Comparison of ENCODE assay signal across 9 cellular contexts in the genomic region with DNA sequence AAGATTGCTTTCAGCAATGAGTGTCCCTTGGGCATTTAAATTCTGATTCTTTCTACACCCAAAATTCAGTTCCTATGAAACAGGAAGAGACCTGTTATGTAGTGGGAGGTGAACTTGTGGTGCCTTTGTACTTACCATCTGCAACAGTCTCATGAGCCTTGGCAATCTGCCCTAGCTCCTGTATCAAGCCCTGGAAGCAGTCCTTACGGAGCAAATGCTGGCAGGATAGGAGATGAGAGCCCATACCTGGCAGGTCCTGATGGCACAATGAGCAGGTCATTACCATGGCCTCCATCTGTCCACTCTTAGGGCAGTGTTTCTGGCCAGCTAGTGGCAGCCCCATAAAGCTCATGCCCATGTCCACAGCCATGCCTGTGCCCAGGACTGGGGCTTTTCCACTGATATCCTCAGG. TPM values are rescaled to one million over a fixed set of nuclear protein-coding genes. Genes with fewer than 3 reads are reported as not detected.
DNase-seq lines count a peak whose midpoint lies in the region; ATAC-seq lines count a peak whose summit lies in the region.
"Had no signal": no experiment of that assay in that cellular context is flagged by ENCODE, and none has a peak within 500 bp of the region (broad histone marks: within the 10 kb centered on the region; RNA-seq: fewer than 3 reads in every experiment).

No MANE protein-coding gene starts in this region.

- no peak for DNase-seq in SK-N-MC (ENCODE audit: low read depth, low spot score)
- peak; percentile 58 for DNase-seq in left cardiac atrium
- no peak for DNase-seq in NCI-H82 treated with DMSO at 0.1 percent for 48 hours (lab: John Stamatoyannopoulos, UW; ENCODE audit: unreplicated experiment)
- no peak for DNase-seq in retina
- no peak for DNase-seq in epidermal melanocyte (ENCODE audit: insufficient read length, low spot score)
- DNase-seq: NCI-H82 had no signal

- H3K9me3 ChIP-seq in HUES48 (ENCODE audit: control insufficient read depth, insufficient read depth, low read length) (no peaks in the 10 kb centered on the region), SK-N-MC (ENCODE audit: low read depth, low read length) (no peaks in the 10 kb centered on the region), skeletal muscle satellite cell (replicated peaks; ENCODE audit: low read length) (no peaks in the 10 kb centered on the region)

- H3K36me3 ChIP-seq in HUES48 (ENCODE audit: control insufficient read depth, insufficient read depth, low read length) (no peaks in the 10 kb centered on the region), SK-N-MC (ENCODE audit: insufficient read depth, low read length) (0 out of 2 replicates have a peak, but pooled peaks cover 5% of the 10 kb centered on the region), skeletal muscle satellite cell (ENCODE audit: insufficient read depth, low read length) (no peaks in the 10 kb centered on the region)

- H3K4me1 ChIP-seq in HUES48 (ENCODE audit: control insufficient read depth, insufficient read depth, low read length) (peaks cover 31% of the 10 kb centered on the region), skeletal muscle satellite cell (ENCODE audit: control insufficient read depth, insufficient read depth, low read length) (peaks cover 23% of the 10 kb centered on the region)

- peak overlapping the region; percentile 60 for H3K4me2 ChIP-seq in skeletal muscle satellite cell (ENCODE audit: low read length)

- H3K27ac ChIP-seq in HUES48 (ENCODE audit: low read depth, low read length), result peak overlapping the region; percentile 99
- H3K27ac ChIP-seq in SK-N-MC, result peak overlapping the region; percentile 93

- intact Hi-C loops in left cardiac atrium (cut with DNase I), result no loop called here

- H3K9ac ChIP-seq in HUES48 (ENCODE audit: low read depth, low read length) (peak overlapping the region; percentile 49), SK-N-MC (ENCODE audit: insufficient read length) (peak overlapping the region; percentile 63), skeletal muscle satellite cell (ENCODE audit: low read depth, low read length) (peak overlapping the region; percentile 47)

- H3K4me3 ChIP-seq in HUES48 (ENCODE audit: low read depth, low read length) (peak overlapping the region; percentile 14; the same call in 1 of the 2 replicates), SK-N-MC (peak overlapping the region; percentile 61), skeletal muscle satellite cell (ENCODE audit: low read length) (peak overlapping the region; percentile 11)

- H3K27me3 ChIP-seq in HUES48 (ENCODE audit: control insufficient read depth, insufficient read depth, low read length), result no peaks in the 10 kb centered on the region
- H3K27me3 ChIP-seq in skeletal muscle satellite cell (ENCODE audit: control insufficient read depth, insufficient read depth, low read length), result no peaks in the 10 kb centered on the region

- ATAC-seq in left cardiac atrium (peak; percentile 33 to 74), HG03460 (IDR thresholded peaks at IDR 0.05; ENCODE audit: unreplicated experiment) (no peak)

RNA-seq across cellular contexts. Expression of a gene that starts 10.8 kb away (rescaled TPM):
- total RNA-seq in left cardiac atrium, result 1 to 10 TPM; 2.3 to 3.2 TPM
- 1.5 and 4.6 TPM in 2 replicates for total RNA-seq in skeletal muscle satellite cell (2012; rRNA removed)

RNA-seq across cellular contexts. Expression of a gene that starts 10.9 kb away (rescaled TPM):
- 100 to 1,000 TPM; 577 to 727 TPM for total RNA-seq in left cardiac atrium
- total RNA-seq in skeletal muscle satellite cell (2012; rRNA removed), result 566 and 880 TPM in 2 replicates

Comparison
In these comparisons a context has a peak if more than half of its experiments do, and no peak if none do; other contexts are left out.
1. H3K4me3 ChIP-seq: peak in every context shown above with its lines; median percentile 61 in SK-N-MC; 14 in HUES48; 11 in skeletal muscle satellite cell.